In genomic region chr22:42368379-42369249, GRCh38 we compare ENCODE assay signal across 8 cellular contexts.
A peak's percentile ranks its signal among the peaks of the same experiment; 100 is the strongest.
DNase-seq lines count a peak whose midpoint lies in the region; ATAC-seq and TF ChIP-seq lines count a peak whose summit lies in the region.

No MANE protein-coding gene starts in this region.

- H3K27ac ChIP-seq in gastroesophageal sphincter = peak overlapping the region in 3 of 4 donors; percentile 71 to 78 (median 74)

- H3K9me3 Mint-ChIP-seq in activated CD8-positive, alpha-beta memory T cell treated with anti-CD3 and anti-CD28 coated beads, Interleukin-2, amount 10 ng/mL, durations not matched to agents 7 days and 5 days (ENCODE audit: low read depth) = no peaks in the 10 kb centered on the region
- H3K9me3 Mint-ChIP-seq in activated CD4-positive, alpha-beta T cell treated with anti-CD3 and anti-CD28 coated beads, Interleukin-2, amount 10 ng/mL, durations not matched to agents 7 days and 5 days = no peaks in the 10 kb centered on the region

- no peaks in the 10 kb centered on the region for H3K36me3 Mint-ChIP-seq in activated CD8-positive, alpha-beta memory T cell treated with anti-CD3 and anti-CD28 coated beads, Interleukin-2, amount 10 ng/mL, durations not matched to agents 7 days and 5 days
- no peaks in the 10 kb centered on the region for H3K36me3 Mint-ChIP-seq in activated CD4-positive, alpha-beta T cell treated with anti-CD3 and anti-CD28 coated beads, Interleukin-2, amount 10 ng/mL, durations not matched to agents 7 days and 5 days (ENCODE audit: low read depth)

- no peaks in the 10 kb centered on the region for H3K36me3 ChIP-seq in gastroesophageal sphincter

- WGBS in gastroesophageal sphincter (ENCODE audit: low coverage in 1 of 2), 2 donors = 0 to 20% methylated on average over 1 to 8 of the region's 86 CpGs

- TF ChIP-seq CTCF in gastroesophageal sphincter (IDR thresholded peaks at IDR 0.05) = no peak

- no peaks in the 10 kb centered on the region for H3K9me3 ChIP-seq in gastroesophageal sphincter

- peaks cover 52% of the 10 kb centered on the region for H3K27me3 Mint-ChIP-seq in activated CD8-positive, alpha-beta memory T cell treated with anti-CD3 and anti-CD28 coated beads, Interleukin-2, amount 10 ng/mL, durations not matched to agents 7 days and 5 days
- H3K27me3 Mint-ChIP-seq in activated CD4-positive, alpha-beta T cell treated with anti-CD3 and anti-CD28 coated beads, Interleukin-2, amount 10 ng/mL, durations not matched to agents 7 days and 5 days = peaks cover 56% of the 10 kb centered on the region

- no peak overlapping the region for H3K27ac Mint-ChIP-seq in activated CD8-positive, alpha-beta memory T cell treated with anti-CD3 and anti-CD28 coated beads, Interleukin-2, amount 10 ng/mL, durations not matched to agents 7 days and 5 days
- no peak overlapping the region for H3K27ac Mint-ChIP-seq in activated CD4-positive, alpha-beta T cell treated with anti-CD3 and anti-CD28 coated beads, Interleukin-2, amount 10 ng/mL, durations not matched to agents 7 days and 5 days

- peaks cover 0 to 55% (median 39%) of the 10 kb centered on the region in 3 donors for H3K4me1 ChIP-seq in gastroesophageal sphincter

- no peaks in the 10 kb centered on the region for H3K27me3 ChIP-seq in gastroesophageal sphincter

- CTCF ChIA-PET in activated CD8-positive, alpha-beta memory T cell treated with anti-CD3 and anti-CD28 coated beads, Interleukin-2, amount 10 ng/mL, durations not matched to agents 7 days and 5 days (lab: Charles Lee) = interaction anchor here (1.0 to 1.5 kb wide), 9 partner anchors 9 to 278 kb away, joined by 3 to 6 read pairs (median 3); partner anchors contain the start of gene NDUFA6
- CTCF ChIA-PET in activated CD4-positive, alpha-beta T cell treated with anti-CD3 and anti-CD28 coated beads, Interleukin-2, amount 10 ng/mL, durations not matched to agents 7 days and 5 days (lab: Charles Lee) = interaction anchor here (0.5 to 1.5 kb wide), 5 partner anchors 9 to 422 kb away, joined by 3 to 6 read pairs (median 3); partner anchors contain the start of gene CENPM

- POLR2A ChIA-PET in activated CD4-positive, alpha-beta T cell treated with anti-CD3 and anti-CD28 coated beads, Interleukin-2, amount 10 ng/mL, durations not matched to agents 7 days and 5 days (lab: Charles Lee) = no interaction called here

- peak overlapping the region; percentile 83 for H3K4me3 Mint-ChIP-seq in activated CD8-positive, alpha-beta memory T cell treated with anti-CD3 and anti-CD28 coated beads, Interleukin-2, amount 10 ng/mL, durations not matched to agents 7 days and 5 days
- peak overlapping the region; percentile 73 for H3K4me3 Mint-ChIP-seq in activated CD4-positive, alpha-beta T cell treated with anti-CD3 and anti-CD28 coated beads, Interleukin-2, amount 10 ng/mL, durations not matched to agents 7 days and 5 days

- ATAC-seq in activated CD8-positive, alpha-beta memory T cell treated with anti-CD3 and anti-CD28 coated beads, Interleukin-2, amount 10 ng/mL, durations not matched to agents 7 days and 5 days = peak; percentile 30
- ATAC-seq in HG03442 (IDR thresholded peaks at IDR 0.05; ENCODE audit: unreplicated experiment) = peak; percentile 22
- peak; percentile 28 for ATAC-seq in gastroesophageal sphincter

- peaks cover 13% of the 10 kb centered on the region for H3K4me1 Mint-ChIP-seq in activated CD8-positive, alpha-beta memory T cell treated with anti-CD3 and anti-CD28 coated beads, Interleukin-2, amount 10 ng/mL, durations not matched to agents 7 days and 5 days
- peaks cover 15% of the 10 kb centered on the region for H3K4me1 Mint-ChIP-seq in activated CD4-positive, alpha-beta T cell treated with anti-CD3 and anti-CD28 coated beads, Interleukin-2, amount 10 ng/mL, durations not matched to agents 7 days and 5 days

- H3K4me3 ChIP-seq in gastroesophageal sphincter = peak overlapping the region; percentile 52 to 74

- DNase-seq in activated CD8-positive, alpha-beta memory T cell treated with anti-CD3 and anti-CD28 coated beads, Interleukin-2, amount 10 ng/mL, durations not matched to agents 7 days and 5 days = peak; percentile 47
- no peak for DNase-seq in activated CD8-positive, alpha-beta memory T cell treated with anti-CD3 and anti-CD28 coated beads for 24 hours
- DNase-seq in activated CD4-positive, alpha-beta T cell treated with anti-CD3 and anti-CD28 coated beads, Interleukin-2, amount 10 ng/mL, durations not matched to agents 7 days and 5 days = peak; percentile 24
- DNase-seq in retina (peak; percentile 79), kidney tubule cell (ENCODE audit: low spot score) (no peak), H4 (ENCODE audit: low spot score) (no peak)

- TF ChIP-seq EP300 in gastroesophageal sphincter (IDR thresholded peaks at IDR 0.05) = no peak

- no peak for TF ChIP-seq POLR2A in gastroesophageal sphincter (IDR thresholded peaks at IDR 0.05)

Comparison
In these comparisons a context has a peak if more than half of its experiments do, and no peak if none do; other contexts are left out.
1. DNase-seq: peak in activated CD8-positive, alpha-beta memory T cell treated with anti-CD3 and anti-CD28 coated beads, Interleukin-2, amount 10 ng/mL, durations not matched to agents 7 days and 5 days (single experiment), activated CD4-positive, alpha-beta T cell treated with anti-CD3 and anti-CD28 coated beads, Interleukin-2, amount 10 ng/mL, durations not matched to agents 7 days and 5 days (single experiment) and retina (single experiment); none in activated CD8-positive, alpha-beta memory T cell treated with anti-CD3 and anti-CD28 coated beads for 24 hours (single experiment), kidney tubule cell (single experiment) and H4 (single experiment).
2. Peak in every context shown above with its lines, with median percentiles within 50 percentile points of each other: ATAC-seq.